In genomic region chr2:64049633-64050220, GRCh38 we compare ENCODE assay signal across 8 cellular contexts. TPM values are rescaled to one million over a fixed set of nuclear protein-coding genes. Genes with fewer than 3 reads are reported as not detected.
DNase-seq lines count a peak whose midpoint lies in the region; ATAC-seq and TF ChIP-seq lines count a peak whose summit lies in the region.

No MANE protein-coding gene starts in this region.

- ATAC-seq in HCT116 (peak; percentile 94), GM21526 (IDR thresholded peaks at IDR 0.05; ENCODE audit: low FRiP score, unreplicated experiment) (no peak)

- H3K9me2 ChIP-seq in HCT116 (ENCODE audit: insufficient read depth): no peaks in the 10 kb centered on the region

- intact Hi-C loops in HCT116 (cut with micrococcal nuclease): loop anchor here (1.0 to 5.0 kb wide), 5 partner anchors 263 to 828 kb away; no protein-coding TSS in a partner anchor
- intact Hi-C loops in activated naive CD4-positive, alpha-beta T cell treated with anti-CD3 and anti-CD28 coated beads for 36 hours (cut with micrococcal nuclease): loop anchor here (1.0 to 10.0 kb wide), 8 partner anchors 52 to 815 kb away; partner anchors contain the start of genes LGALSL and PELI1
- intact Hi-C loops in prostate gland (cut with DNase I): loop anchor here (2.0 to 5.0 kb wide), 2 partner anchors 93 to 277 kb away; partner anchors contain the start of gene PELI1

- no peaks in the 10 kb centered on the region for H3K27me3 Mint-ChIP-seq in activated naive CD4-positive, alpha-beta T cell treated with anti-CD3 and anti-CD28 coated beads for 36 hours (ENCODE audit: low read depth)

- DNase-seq in GM06990 (ENCODE audit: extremely low read depth, insufficient read length) (peak; percentile 46), HCT116 (ENCODE audit: low read depth, low spot score) (peak; percentile 44), MV-4-11 (lab: John Stamatoyannopoulos, UW) (peak; percentile 44), SK-N-DZ (ENCODE audit: low spot score) (peak; percentile 66), glomerular endothelial cell (ENCODE audit: extremely low read depth, low read depth, low spot score) (peak; percentile 60), prostate gland (ENCODE audit: low spot score) (peak; percentile 65)
- DNase-seq in activated naive CD4-positive, alpha-beta T cell treated with anti-CD3 and anti-CD28 coated beads for 36 hours: peak; percentile 88

- no peaks in the 10 kb centered on the region; the same call in 1 of the 2 replicates for H4K20me1 ChIP-seq in HCT116 (ENCODE audit: insufficient read depth)

- peak; percentile 82 for TF ChIP-seq CTCF in GM06990 (IDR thresholded peaks at IDR 0.05; ENCODE audit: insufficient read depth, low read length, poor library complexity, severe bottlenecking)
- TF ChIP-seq CTCF in HCT116 (IDR thresholded peaks at IDR 0.05 in 2 of 3, conservative IDR thresholded peaks at IDR 0.05 in 1 of 3; ENCODE audit: borderline replicate concordance in 1 of 3, insufficient read depth in 1 of 3, low read depth in 2 of 3, low read length in 2 of 3): peak; percentile 78 to 88 (median 79)
- peak in 3 of 4 experiments; percentile 77 to 92 (median 91) for TF ChIP-seq CTCF in prostate gland (IDR thresholded peaks at IDR 0.05)

- POLR2A ChIA-PET in HCT116 (lab: Charles Lee): interaction anchor here (1.1 to 1.4 kb wide), 2 partner anchors 263 to 278 kb away, joined by 5 to 6 read pairs; no protein-coding TSS in a partner anchor

- H3K9me3 ChIP-seq in HCT116 (ENCODE audit: control insufficient read depth in 1 of 2, insufficient read depth in 1 of 2, low read depth in 1 of 2, low read length in 2 of 2): no peaks in the 10 kb centered on the region
- H3K9me3 ChIP-seq in prostate gland: no peaks in the 10 kb centered on the region

- H3K36me3 ChIP-seq in GM06990 (ENCODE audit: control insufficient read depth, insufficient read depth, low read length) (no peaks in the 10 kb centered on the region), HCT116 (ENCODE audit: control insufficient read depth in 1 of 2, insufficient read depth in 2 of 2, low read length in 2 of 2) (no peaks in the 10 kb centered on the region), prostate gland (no peaks in the 10 kb centered on the region)

- H3K4me3 Mint-ChIP-seq in activated naive CD4-positive, alpha-beta T cell treated with anti-CD3 and anti-CD28 coated beads for 36 hours: no peak overlapping the region

- H3K4me3 ChIP-seq in GM06990 (replicated peaks; ENCODE audit: low read depth, low read length) (no peak overlapping the region), HCT116 (replicated peaks in 1 of 2; ENCODE audit: low read depth in 1 of 2, low read length in 2 of 2) (no peak overlapping the region), prostate gland (no peak overlapping the region)

- no peak overlapping the region for H3K27ac Mint-ChIP-seq in activated naive CD4-positive, alpha-beta T cell treated with anti-CD3 and anti-CD28 coated beads for 36 hours

- TF ChIP-seq POLR2A in HCT116 (IDR thresholded peaks at IDR 0.05; ENCODE audit: borderline replicate concordance, extremely low read depth, insufficient read depth, insufficient read length): no peak
- TF ChIP-seq POLR2A in prostate gland (IDR thresholded peaks at IDR 0.05): no peak

- no peak overlapping the region for H3K9ac ChIP-seq in HCT116 (ENCODE audit: low read length)

- H3K9me3 Mint-ChIP-seq in activated naive CD4-positive, alpha-beta T cell treated with anti-CD3 and anti-CD28 coated beads for 36 hours: no peaks in the 10 kb centered on the region

- H3K36me3 Mint-ChIP-seq in activated naive CD4-positive, alpha-beta T cell treated with anti-CD3 and anti-CD28 coated beads for 36 hours (ENCODE audit: low read depth): no peaks in the 10 kb centered on the region

- H3K79me2 ChIP-seq in HCT116 (ENCODE audit: insufficient read depth, low read length): no peaks in the 10 kb centered on the region

- WGBS in prostate gland: 2% methylated on average over 3 of the region's 3 CpGs

- BruUV-seq in HCT116 (replicated peaks; lab: Mats Ljungman, UMichigan): no TSS peak

- RAD21 ChIA-PET in HCT116 (lab: Charles Lee; ENCODE audit: low non-redundant PET in 1 of 2, low total read pairs in 2 of 2, uncharacterized antibody in 2 of 2, unreplicated experiment in 2 of 2): interaction anchor here (0.8 to 1.7 kb wide), 8 partner anchors 262 to 438 kb away, joined by 3 to 19 read pairs (median 10); no protein-coding TSS in a partner anchor

- H3K4me1 ChIP-seq in HCT116 (ENCODE audit: control insufficient read depth in 1 of 2, insufficient read depth in 2 of 2, low read length in 2 of 2) (peaks cover 0 to 6% of the 10 kb centered on the region in 2 experiments; a peak in 1 of 4 replicates), prostate gland (replicated peaks) (no peaks in the 10 kb centered on the region)

- H3K4me1 Mint-ChIP-seq in activated naive CD4-positive, alpha-beta T cell treated with anti-CD3 and anti-CD28 coated beads for 36 hours (ENCODE audit: low read depth): peaks cover 35% of the 10 kb centered on the region

- H3K27me3 ChIP-seq in GM06990 (replicated peaks; ENCODE audit: control insufficient read depth, insufficient read depth, low read length) (no peaks in the 10 kb centered on the region), HCT116 (ENCODE audit: insufficient read depth, low read length) (no peaks in the 10 kb centered on the region), prostate gland (replicated peaks; ENCODE audit: insufficient read depth) (no peaks in the 10 kb centered on the region)

- H2AFZ ChIP-seq in HCT116 (ENCODE audit: low read depth, low read length, poor library complexity, severe bottlenecking): peak overlapping the region; percentile 99

- H3K4me2 ChIP-seq in HCT116 (ENCODE audit: low read length): no peak overlapping the region

- peak; percentile 96 for TF ChIP-seq RAD21 in HCT116 (IDR thresholded peaks at IDR 0.05; ENCODE audit: low read depth)

- CTCF ChIA-PET in HCT116 (lab: Charles Lee): interaction anchor here (0.8 to 3.1 kb wide), 12 partner anchors 10 to 863 kb away, joined by 3 to 88 read pairs (median 4); no protein-coding TSS in a partner anchor
- CTCF ChIA-PET in activated naive CD4-positive, alpha-beta T cell treated with anti-CD3 and anti-CD28 coated beads for 36 hours (lab: Charles Lee): interaction anchor here (0.6 to 14.7 kb wide), 12 partner anchors 9 to 474 kb away, joined by 3 to 350 read pairs (median 4); partner anchors contain the start of gene AFTPH

- H3K27ac ChIP-seq in HCT116 (ENCODE audit: low read depth, low read length) (no peak overlapping the region), prostate gland (no peak overlapping the region)

TF ChIP-seq in HCT116, 20 proteins besides CTCF, POLR2A, EP300 and RAD21:
- TF ChIP-seq TCF7L2 (IDR thresholded peaks at IDR 0.05; ENCODE audit: borderline replicate concordance, extremely low read depth, insufficient read depth, insufficient read length) (no peak), SP1 (IDR thresholded peaks at IDR 0.05; ENCODE audit: low read depth) (no peak), ZNF274 (IDR thresholded peaks at IDR 0.05; ENCODE audit: low read depth, low read length) (no peak), SIN3A (IDR thresholded peaks at IDR 0.05; ENCODE audit: low read depth) (no peak), MAX (IDR thresholded peaks at IDR 0.05) (0 out of 2 replicates have a peak, but pooled peaks have one; percentile 18)
TF ChIP-seq in HCT116: peak in this region for 1.

RNA-seq across cellular contexts. Expression of gene VPS54, which starts 30.5 kb away (rescaled TPM):
- total RNA-seq in HCT116 (2021; ENCODE audit: unreplicated experiment) (12.4 TPM), glomerular endothelial cell (9.4 and 12.3 TPM in 2 replicates), prostate gland (10 to 100 TPM; 33.5 to 41.1 TPM)
- 4.9 and 6.3 TPM in 2 replicates for polyA plus RNA-seq in HCT116 (2012)
- polyA plus RNA-seq in SK-N-DZ (2014; cell fraction: cytosol; rRNA removed): 16.5 and 19.2 TPM in 2 replicates
- polyA plus RNA-seq in SK-N-DZ (2014; cell fraction: nucleus; rRNA removed): 21.6 and 22.1 TPM in 2 replicates
- 1 to 10 TPM; 7.0 to 7.7 TPM for total RNA-seq in activated naive CD4-positive, alpha-beta T cell treated with anti-CD3 and anti-CD28 coated beads for 36 hours
